In genomic region chr1:26540346-26540745, GRCh38 we compare ENCODE assay signal across 11 cellular contexts. TPM values are rescaled to one million over a fixed set of nuclear protein-coding genes. Genes with fewer than 3 reads are reported as not detected.
A peak's percentile ranks its signal among the peaks of the same experiment; 100 is the strongest.
DNase-seq lines count a peak whose midpoint lies in the region; ATAC-seq and TF ChIP-seq lines count a peak whose summit lies in the region.
"Had no signal": no experiment of that assay in that cellular context is flagged by ENCODE, and none has a peak within 500 bp of the region (broad histone marks: within the 10 kb centered on the region; RNA-seq: fewer than 3 reads in every experiment).

No MANE protein-coding gene starts in this region.

- H4K5ac ChIP-seq in IMR-90 (ENCODE audit: low read depth, low read length): no peak overlapping the region

- BruUV-seq in IMR-90 (replicated peaks; lab: Mats Ljungman, UMichigan): no TSS peak

- H3K27me3 Mint-ChIP-seq in activated T-helper 1 cell treated with anti-CD3 and anti-CD28 coated beads, Interleukin-12 subunit alpha, Interleukin-12 subunit beta, Interleukin-2, Interleukin-4 antibody, amounts not matched to agents 30 ng/mL and 10 ng/mL and 1 ng/mL, durations not matched to agents 14 hours and 24 hours and 36 hours (ENCODE audit: insufficient read depth): no peaks in the 10 kb centered on the region
- no peaks in the 10 kb centered on the region for H3K27me3 Mint-ChIP-seq in naive B cell

- H3K56ac ChIP-seq in IMR-90 (ENCODE audit: extremely low read depth, insufficient read depth, low read length): no peak overlapping the region

- no peak for TF ChIP-seq CTCF in IMR-90 (conservative IDR thresholded peaks at IDR 0.05; ENCODE audit: low read depth, low read length)
- TF ChIP-seq CTCF in ovary (IDR thresholded peaks at IDR 0.05): no peak

- H3K27me3 ChIP-seq in BLaER1 treated with 17β-estradiol and CSF1 and Interleukin-3, amounts not matched to agents 10 nM and 100 nM: no peaks in the 10 kb centered on the region
- H3K27me3 ChIP-seq in IMR-90 (ENCODE audit: control insufficient read depth, insufficient read depth, low read length): no peaks in the 10 kb centered on the region
- H3K27me3 ChIP-seq in ovary: no peaks in the 10 kb centered on the region

- WGBS in IMR-90 (ENCODE audit: extremely low coverage in 2 of 2, insufficient read length in 1 of 2), 2 experiments: no CpG with 5 or more reads among the region's 3 CpGs
- WGBS in ovary, 3 donors: 96 to 98% (median 96%) methylated on average over 3 of the region's 3 CpGs

- H2AFZ ChIP-seq in IMR-90 (replicated peaks; ENCODE audit: low read length, poor library complexity): no peak overlapping the region

- H4K8ac ChIP-seq in IMR-90 (ENCODE audit: low read depth in 2 of 2, low read length in 2 of 2): 0 out of 4 replicates have a peak overlapping the region, but pooled peaks of 1 of the 2 experiments have one; percentile 12

- peak overlapping the region; percentile 54 for H3K4me3 Mint-ChIP-seq in activated T-helper 1 cell treated with anti-CD3 and anti-CD28 coated beads, Interleukin-12 subunit alpha, Interleukin-12 subunit beta, Interleukin-2, Interleukin-4 antibody, amounts not matched to agents 30 ng/mL and 10 ng/mL and 1 ng/mL, durations not matched to agents 14 hours and 24 hours and 36 hours
- peak overlapping the region in 7 of 8 donors; percentile 25 to 93 (median 59) for H3K4me3 Mint-ChIP-seq in naive B cell
- H3K4me3 Mint-ChIP-seq: nephron had no signal

- peaks cover 91 to 95% (median 94%) of the 10 kb centered on the region in 10 experiments for H3K4me1 ChIP-seq in BLaER1 treated with 17β-estradiol and CSF1 and Interleukin-3, amounts not matched to agents 10 nM and 100 nM
- peaks cover 15% of the 10 kb centered on the region for H3K4me1 ChIP-seq in IMR-90 (ENCODE audit: control insufficient read depth, insufficient read depth, low read length)
- peaks cover 3% of the 10 kb centered on the region for H3K4me1 ChIP-seq in ovary (ENCODE audit: insufficient read depth)

- peaks cover 22% of the 10 kb centered on the region for H3K36me3 Mint-ChIP-seq in activated T-helper 1 cell treated with anti-CD3 and anti-CD28 coated beads, Interleukin-12 subunit alpha, Interleukin-12 subunit beta, Interleukin-2, Interleukin-4 antibody, amounts not matched to agents 30 ng/mL and 10 ng/mL and 1 ng/mL, durations not matched to agents 14 hours and 24 hours and 36 hours (ENCODE audit: low read depth)
- no peaks in the 10 kb centered on the region for H3K36me3 Mint-ChIP-seq in naive B cell

- no peak overlapping the region for H3K23ac ChIP-seq in IMR-90 (ENCODE audit: low read depth, low read length)

- H3K36me3 ChIP-seq in BLaER1 treated with 17β-estradiol and CSF1 and Interleukin-3, amounts not matched to agents 10 nM and 100 nM: peaks cover 6 to 44% (median 27%) of the 10 kb centered on the region in 11 experiments; a peak in 19 of 22 replicates
- H3K36me3 ChIP-seq in IMR-90 (ENCODE audit: control insufficient read depth, insufficient read depth, low read length) (no peaks in the 10 kb centered on the region), ovary (no peaks in the 10 kb centered on the region)

- in situ Hi-C loops in IMR-90 (cut with MboI; ENCODE audit: low sequenced_read_pairs): no loop called here

- ATAC-seq in IMR-90 (ENCODE audit: low read depth): no peak
- no peak for ATAC-seq in naive B cell (ENCODE audit: low read depth in 2 of 2)
- ATAC-seq in GM19395 (IDR thresholded peaks at IDR 0.05; ENCODE audit: unreplicated experiment): no peak

- peak overlapping the region; percentile 61; the same call in 1 of the 2 replicates for H2BK120ac ChIP-seq in IMR-90 (ENCODE audit: low read depth, low read length)

- no peak for TF ChIP-seq RAD21 in IMR-90 (IDR thresholded peaks at IDR 0.05; ENCODE audit: low read length)

- H3K14ac ChIP-seq in IMR-90 (replicated peaks; ENCODE audit: low read depth, low read length): no peak overlapping the region; the same call in 1 of the 2 replicates

- peaks cover 83% of the 10 kb centered on the region for H3K4me1 Mint-ChIP-seq in activated T-helper 1 cell treated with anti-CD3 and anti-CD28 coated beads, Interleukin-12 subunit alpha, Interleukin-12 subunit beta, Interleukin-2, Interleukin-4 antibody, amounts not matched to agents 30 ng/mL and 10 ng/mL and 1 ng/mL, durations not matched to agents 14 hours and 24 hours and 36 hours (ENCODE audit: low read depth)
- H3K4me1 Mint-ChIP-seq in naive B cell: peaks cover 63 to 88% (median 75%) of the 10 kb centered on the region in 3 donors

- peak overlapping the region; percentile 40; the same call in 1 of the 2 replicates for H2BK20ac ChIP-seq in IMR-90 (ENCODE audit: low read depth, low read length)

- no peaks in the 10 kb centered on the region for H3K9me3 ChIP-seq in BLaER1 treated with 17β-estradiol and CSF1 and Interleukin-3, amounts not matched to agents 10 nM and 100 nM (replicated peaks in 1 of 11)
- H3K9me3 ChIP-seq in IMR-90 (ENCODE audit: control insufficient read depth, insufficient read depth, low read length) (no peaks in the 10 kb centered on the region), ovary (no peaks in the 10 kb centered on the region)

- no peak overlapping the region for H2AK5ac ChIP-seq in IMR-90 (ENCODE audit: low read depth, low read length)

- H3K9me3 Mint-ChIP-seq in activated T-helper 1 cell treated with anti-CD3 and anti-CD28 coated beads, Interleukin-12 subunit alpha, Interleukin-12 subunit beta, Interleukin-2, Interleukin-4 antibody, amounts not matched to agents 30 ng/mL and 10 ng/mL and 1 ng/mL, durations not matched to agents 14 hours and 24 hours and 36 hours: no peaks in the 10 kb centered on the region
- no peaks in the 10 kb centered on the region for H3K9me3 Mint-ChIP-seq in naive B cell
- H3K9me3 Mint-ChIP-seq: nephron had no signal

- H3K9me1 ChIP-seq in IMR-90 (ENCODE audit: insufficient read depth, low read length): peaks cover 4% of the 10 kb centered on the region; the same call in 1 of the 2 replicates

- H3K9ac ChIP-seq in BLaER1 treated with 17β-estradiol and CSF1 and Interleukin-3, amounts not matched to agents 10 nM and 100 nM: peak overlapping the region; percentile 74 to 96 (median 93)
- no peak overlapping the region for H3K9ac ChIP-seq in IMR-90 (ENCODE audit: low read depth, low read length)

- H3K27ac ChIP-seq in BLaER1 treated with 17β-estradiol and CSF1 and Interleukin-3, amounts not matched to agents 10 nM and 100 nM: peak overlapping the region; percentile 88 to 100 (median 99)
- H3K27ac ChIP-seq in IMR-90 (ENCODE audit: insufficient read depth, low read length): no peak overlapping the region
- no peak overlapping the region for H3K27ac ChIP-seq in ovary

- peak overlapping the region; percentile 35 for H2AK9ac ChIP-seq in IMR-90 (replicated peaks; ENCODE audit: low read depth, low read length, poor library complexity)

- H2BK5ac ChIP-seq in IMR-90 (ENCODE audit: low read depth, low read length, poor library complexity, severe bottlenecking): no peak overlapping the region

- peak overlapping the region in 8 of 10 experiments; percentile 27 to 96 (median 44); a peak in 15 of 20 replicates for H3K4me3 ChIP-seq in BLaER1 treated with 17β-estradiol and CSF1 and Interleukin-3, amounts not matched to agents 10 nM and 100 nM
- H3K4me3 ChIP-seq in IMR-90 (ENCODE audit: insufficient read depth, low read depth, low read length) (no peak overlapping the region), ovary (no peak overlapping the region)

- H3K18ac ChIP-seq in IMR-90 (ENCODE audit: low read depth, low read length): no peak overlapping the region

- POLR2A ChIA-PET in IMR-90 (lab: Charles Lee; ENCODE audit: unreplicated experiment): no interaction called here

- H2BK15ac ChIP-seq in IMR-90 (ENCODE audit: low read depth, low read length): no peak overlapping the region

- peak overlapping the region; percentile 85 for H3K27ac Mint-ChIP-seq in activated T-helper 1 cell treated with anti-CD3 and anti-CD28 coated beads, Interleukin-12 subunit alpha, Interleukin-12 subunit beta, Interleukin-2, Interleukin-4 antibody, amounts not matched to agents 30 ng/mL and 10 ng/mL and 1 ng/mL, durations not matched to agents 14 hours and 24 hours and 36 hours
- H3K27ac Mint-ChIP-seq in naive B cell: peak overlapping the region in 5 of 6 donors; percentile 32 to 91 (median 84)

- H4K20me1 ChIP-seq in BLaER1 treated with 17β-estradiol and CSF1 and Interleukin-3, amounts not matched to agents 10 nM and 100 nM: peaks cover 0 to 21% (median 2%) of the 10 kb centered on the region in 11 experiments; a peak in 10 of 22 replicates
- H4K20me1 ChIP-seq in IMR-90 (ENCODE audit: insufficient read depth, low read length): no peaks in the 10 kb centered on the region

- CTCF ChIA-PET in IMR-90 (lab: Yijun Ruan, JAX): no interaction called here

- no peaks in the 10 kb centered on the region for H3K79me1 ChIP-seq in IMR-90 (ENCODE audit: low read depth in 1 of 2, low read length in 2 of 2)

- H3K4ac ChIP-seq in IMR-90 (ENCODE audit: low read depth, low read length): peak overlapping the region; percentile 57; the same call in 1 of the 2 replicates

- no peak for TF ChIP-seq POLR2A in IMR-90 (IDR thresholded peaks at IDR 0.05; ENCODE audit: low read depth, low read length)
- no peak for TF ChIP-seq POLR2A in ovary (IDR thresholded peaks at IDR 0.05)

- intact Hi-C loops in IMR-90 (cut with micrococcal nuclease): no loop called here
- intact Hi-C loops in activated T-helper 1 cell treated with anti-CD3 and anti-CD28 coated beads, Interleukin-12 subunit alpha, Interleukin-12 subunit beta, Interleukin-2, Interleukin-4 antibody, amounts not matched to agents 30 ng/mL and 10 ng/mL and 1 ng/mL, durations not matched to agents 14 hours and 24 hours and 36 hours (cut with micrococcal nuclease): loop anchor here (1.0 to 5.0 kb wide), 3 partner anchors 8 to 253 kb away; no protein-coding TSS in a partner anchor
- intact Hi-C loops in ovary (cut with DNase I): no loop called here

- TF ChIP-seq EP300 in ovary (IDR thresholded peaks at IDR 0.05): no peak

- DNase-seq in IMR-90 (no peak), naive B cell (no peak), EL (no peak), ovary (no peak), SK-N-DZ (ENCODE audit: low spot score) (no peak)
- peak; percentile 29 for DNase-seq in activated T-helper 1 cell treated with anti-CD3 and anti-CD28 coated beads, Interleukin-12 subunit alpha, Interleukin-12 subunit beta, Interleukin-2, Interleukin-4 antibody, amounts not matched to agents 30 ng/mL and 10 ng/mL and 1 ng/mL, durations not matched to agents 14 hours and 24 hours and 36 hours (ENCODE audit: low spot score)
- DNase-seq: C1 segment of cervical spinal cord, NCI-H187 treated with DMSO at 0.1 percent for 48 hours had no signal

- peak overlapping the region; percentile 96 to 100 (median 99) for H3K4me2 ChIP-seq in BLaER1 treated with 17β-estradiol and CSF1 and Interleukin-3, amounts not matched to agents 10 nM and 100 nM
- no peak overlapping the region for H3K4me2 ChIP-seq in IMR-90 (ENCODE audit: low read depth, low read length)

- dilution Hi-C loops in IMR-90 (cut with HindIII; ENCODE audit: low sequenced_read_pairs, unreplicated experiment): no loop called here

- no peak overlapping the region for H4K91ac ChIP-seq in IMR-90 (ENCODE audit: insufficient read depth, low read depth, low read length)

RNA-seq across cellular contexts. Expression of gene RPS6KA1, which starts 10.8 kb away (rescaled TPM):
- total RNA-seq in IMR-90 (2012; rRNA removed) (4.2 and 6.3 TPM in 2 replicates), ovary (10 to 100 TPM in 1 of 7 donors, 1 to 10 TPM in 6; 3.2 to 18.8 (median 5.2) TPM)
- polyA plus RNA-seq in IMR-90 (2012; rRNA removed) (3.6 and 3.8 TPM in 2 replicates), naive B cell (ENCODE audit: low read depth in 6 of 6) (100 to 1,000 TPM; 111 to 146 (median 126) TPM), ovary (10 to 100 TPM in 1 of 2 donors, 1 to 10 TPM in 1; 2.2 to 11.2 TPM)
- polyA plus RNA-seq in IMR-90 (2012; cell fraction: cytosol; rRNA removed): 2.7 and 3.6 TPM in 2 replicates
- polyA plus RNA-seq in IMR-90 (2012; cell fraction: nucleus; rRNA removed; ENCODE audit: low replicate concordance): 3.0 and 4.7 TPM in 2 replicates
- total RNA-seq in activated T-helper 1 cell treated with anti-CD3 and anti-CD28 coated beads, Interleukin-12 subunit alpha, Interleukin-12 subunit beta, Interleukin-2, Interleukin-4 antibody, amounts not matched to agents 30 ng/mL and 10 ng/mL and 1 ng/mL, durations not matched to agents 14 hours and 24 hours and 36 hours: 324 and 331 TPM in 2 replicates
- polyA plus RNA-seq in SK-N-DZ (2014; cell fraction: cytosol; rRNA removed): 9.8 and 13.7 TPM in 2 replicates
- polyA plus RNA-seq in SK-N-DZ (2014; cell fraction: nucleus; rRNA removed): 8.9 and 15.9 TPM in 2 replicates

Comparison
In these comparisons a context has a peak if more than half of its experiments do, and no peak if none do; other contexts are left out.
1. H3K27ac ChIP-seq: peak in BLaER1 treated with 17β-estradiol and CSF1 and Interleukin-3, amounts not matched to agents 10 nM and 100 nM (11 of 11); none in IMR-90 (single experiment) and ovary (0 of 2).
2. H3K4me3 ChIP-seq: peak in BLaER1 treated with 17β-estradiol and CSF1 and Interleukin-3, amounts not matched to agents 10 nM and 100 nM (8 of 10); none in IMR-90 (single experiment) and ovary (single experiment).
3. RNA of gene RPS6KA1, which starts 10.8 kb away (total RNA-seq): 324 to 331 TPM in activated T-helper 1 cell treated with anti-CD3 and anti-CD28 coated beads, Interleukin-12 subunit alpha, Interleukin-12 subunit beta, Interleukin-2, Interleukin-4 antibody, amounts not matched to agents 30 ng/mL and 10 ng/mL and 1 ng/mL, durations not matched to agents 14 hours and 24 hours and 36 hours; 4.2 to 6.3 TPM in IMR-90 and 3.2 to 18.8 TPM in ovary; every median in the first group is over 10 times any median in the second.